8 cellular contexts compared by ENCODE assay signal in genomic region chr19:57191141-57192063, GRCh38. TPM values are rescaled to one million over a fixed set of nuclear protein-coding genes. Genes with fewer than 3 reads are reported as not detected.
A peak's percentile ranks its signal among the peaks of the same experiment; 100 is the strongest.
DNase-seq lines count a peak whose midpoint lies in the region; ATAC-seq lines count a peak whose summit lies in the region.

ZNF264 (plus strand) TSS chr19:57191500; CDS start chr19:57191914, 414 bp downstream.

- peak; percentile 97 for ATAC-seq in HG03460 (IDR thresholded peaks at IDR 0.05; ENCODE audit: unreplicated experiment)

- POLR2A ChIA-PET in activated CD8-positive, alpha-beta memory T cell treated with anti-CD3 and anti-CD28 coated beads for 36 hours (lab: Charles Lee), result no interaction called here

- no peaks in the 10 kb centered on the region for H3K27me3 ChIP-seq in effector memory CD4-positive, alpha-beta T cell (replicated peaks; ENCODE audit: control insufficient read depth, insufficient read depth, low read length, poor library complexity, severe bottlenecking)

- no peaks in the 10 kb centered on the region for H3K9me3 ChIP-seq in effector memory CD4-positive, alpha-beta T cell (ENCODE audit: control insufficient read depth, low read length)

- DNase-seq in C1 segment of cervical spinal cord (lab: John Stamatoyannopoulos, UW), result peak in 13 of 14 donors; percentile 43 to 87 (median 75)
- peak; percentile 84 for DNase-seq in GM19240 (ENCODE audit: insufficient read length, low spot score)
- peak; percentile 80 for DNase-seq in NCI-H774 (lab: John Stamatoyannopoulos, UW)
- peak; percentile 69 to 78 (median 74) for DNase-seq in effector memory CD4-positive, alpha-beta T cell
- DNase-seq in lung microvascular endothelial cell (ENCODE audit: low read depth in 2 of 2), result peak; percentile 90 to 91
- peak; percentile 73 to 86 (median 75) for DNase-seq in stimulated activated CD4-positive, alpha-beta T cell treated with anti-CD3 and anti-CD28 coated beads, TNF-alpha, amount 100 ng/mL, for 4 hours (ENCODE audit: low read depth in 3 of 3)

- H3K36me3 ChIP-seq in effector memory CD4-positive, alpha-beta T cell (ENCODE audit: control insufficient read depth, insufficient read depth, low read length), result peaks cover 29% of the 10 kb centered on the region

- H3K27ac ChIP-seq in effector memory CD4-positive, alpha-beta T cell (ENCODE audit: insufficient read depth, low read length, poor library complexity, severe bottlenecking), result peak within 1 kb of the TSS; percentile 83

- H3K4me1 ChIP-seq in effector memory CD4-positive, alpha-beta T cell (ENCODE audit: control insufficient read depth, insufficient read depth, low read length, poor library complexity, severe bottlenecking), result peaks cover 13% of the 10 kb centered on the region

- CTCF ChIA-PET in activated CD8-positive, alpha-beta memory T cell treated with anti-CD3 and anti-CD28 coated beads for 36 hours (lab: Charles Lee), result interaction anchor here (0.6 kb wide), 1 partner anchor 1889 kb away, joined by 3 read pairs; no protein-coding TSS in a partner anchor

- peak within 1 kb of the TSS; percentile 85 for H3K4me3 ChIP-seq in effector memory CD4-positive, alpha-beta T cell (ENCODE audit: insufficient read depth, low read depth, low read length, poor library complexity, severe bottlenecking)

RNA-seq across cellular contexts. Expression of gene ZNF264, which starts in this region (rescaled TPM):
- total RNA-seq in activated CD8-positive, alpha-beta memory T cell treated with anti-CD3 and anti-CD28 coated beads for 36 hours, result 10 to 100 TPM; 22.0 to 22.1 TPM
- total RNA-seq in lung microvascular endothelial cell, result 7.6 and 14.7 TPM in 2 replicates

Comparison
In these comparisons a context has a peak if more than half of its experiments do, and no peak if none do; other contexts are left out.
1. Peak in every context shown above with its lines: DNase-seq, ATAC-seq, H3K4me3 ChIP-seq and H3K27ac ChIP-seq.